ENCODE assay signal across 1 cellular context in genomic region chr2:86562891-86563649, GRCh38.
TF ChIP-seq lines count a peak whose summit lies in the region.

Gene CHMP3, minus strand, starts transcription at chr2:86563443. Its CDS starts 95 bp downstream, at chr2:86563348.

TF ChIP-seq in K562, 482 proteins besides CTCF, POLR2A, EP300 and RAD21 (continued from another document and continues in another):
- TF ChIP-seq GTF2B (IDR thresholded peaks at IDR 0.05; ENCODE audit: extremely low read depth, insufficient read length) = no peak
- TF ChIP-seq SIRT6 (IDR thresholded peaks at IDR 0.05; ENCODE audit: low read depth, low read length) = no peak
- TF ChIP-seq NONO (IDR thresholded peaks at IDR 0.05; ENCODE audit: low read depth in 2 of 2, low read length in 1 of 2) = peak in 1 of 2 experiments; percentile 99; a peak in 2 of 4 replicates
- TF ChIP-seq NFYB (IDR thresholded peaks at IDR 0.05; ENCODE audit: extremely low read depth, insufficient read length) = no peak
- no peak for TF ChIP-seq ZNF184 (CRISPR knock-in tag; IDR thresholded peaks at IDR 0.05)
- TF ChIP-seq ZNF146 (CRISPR knock-in tag; IDR thresholded peaks at IDR 0.05; ENCODE audit: unreplicated experiment) = no peak
- TF ChIP-seq MITF (IDR thresholded peaks at IDR 0.05) = no peak
- TF ChIP-seq ZFX (CRISPR knock-in tag; IDR thresholded peaks at IDR 0.05) = peak; percentile 74
- no peak for TF ChIP-seq BCL6 (CRISPR knock-in tag; IDR thresholded peaks at IDR 0.05)
- peak; percentile 91 for TF ChIP-seq MBD2 (IDR thresholded peaks at IDR 0.05; ENCODE audit: borderline replicate concordance, low read depth)
- TF ChIP-seq NR2C1 (IDR thresholded peaks at IDR 0.05) = peak; percentile 87
- peak; percentile 87 for TF ChIP-seq NR2C1 (tag; IDR thresholded peaks at IDR 0.05)
- TF ChIP-seq MAZ (CRISPR knock-in tag; conservative IDR thresholded peaks at IDR 0.05 in 1 of 2, IDR thresholded peaks at IDR 0.05 in 1 of 2) = peak; percentile 92 to 95
- TF ChIP-seq HMG20A (CRISPR knock-in tag; conservative IDR thresholded peaks at IDR 0.05) = no peak
- TF ChIP-seq NCOA1 (IDR thresholded peaks at IDR 0.05; ENCODE audit: low read depth) = peak; percentile 24; the same call in 1 of the 2 replicates
- no peak for TF ChIP-seq ZEB2 (IDR thresholded peaks at IDR 0.05)
- TF ChIP-seq ESRRB (CRISPR knock-in tag; IDR thresholded peaks at IDR 0.05; ENCODE audit: borderline replicate concordance) = no peak
- no peak for TF ChIP-seq ZNF778 (CRISPR knock-in tag; IDR thresholded peaks at IDR 0.05)
- TF ChIP-seq DPF2 (IDR thresholded peaks at IDR 0.05) = peak; percentile 63
- no peak for TF ChIP-seq ZFP1 (CRISPR knock-in tag; IDR thresholded peaks at IDR 0.05)
- TF ChIP-seq STAG1 (CRISPR knock-in tag; IDR thresholded peaks at IDR 0.05; ENCODE audit: borderline replicate concordance) = no peak
- no peak for TF ChIP-seq TRIM28 (IDR thresholded peaks at IDR 0.05)
- TF ChIP-seq ZNF785 (CRISPR knock-in tag; IDR thresholded peaks at IDR 0.05) = no peak
- no peak for TF ChIP-seq CBX5 (IDR thresholded peaks at IDR 0.05; ENCODE audit: borderline replicate concordance, low read depth)
- no peak for TF ChIP-seq SMAD1 (IDR thresholded peaks at IDR 0.05; ENCODE audit: low read depth, low read length, partially characterized antibody)
- no peak for TF ChIP-seq ZBTB26 (CRISPR knock-in tag; IDR thresholded peaks at IDR 0.05)
- no peak for TF ChIP-seq SRSF1 (IDR thresholded peaks at IDR 0.05; ENCODE audit: low read depth, low read length)
- no peak for TF ChIP-seq KDM2B (CRISPR knock-in tag; IDR thresholded peaks at IDR 0.05)
- no peak for TF ChIP-seq ARID2 (IDR thresholded peaks at IDR 0.05)
- TF ChIP-seq CBFA2T3 (IDR thresholded peaks at IDR 0.05) = no peak
- peak; percentile 59 for TF ChIP-seq HNRNPLL (IDR thresholded peaks at IDR 0.05; ENCODE audit: low read depth, low read length, poor library complexity, severe bottlenecking)
- no peak for TF ChIP-seq RBM15 (IDR thresholded peaks at IDR 0.05; ENCODE audit: insufficient read depth, low read length)
- TF ChIP-seq ZNF133 (CRISPR knock-in tag; IDR thresholded peaks at IDR 0.05) = 0 out of 2 replicates have a peak, but pooled peaks have one; percentile 7
- TF ChIP-seq ZNF695 (CRISPR knock-in tag; IDR thresholded peaks at IDR 0.05) = no peak
- TF ChIP-seq THRB (CRISPR knock-in tag; conservative IDR thresholded peaks at IDR 0.05) = no peak
- TF ChIP-seq POLR2B (IDR thresholded peaks at IDR 0.05; ENCODE audit: low read depth, partially characterized antibody) = peak; percentile 86
- TF ChIP-seq MTA3 (IDR thresholded peaks at IDR 0.05; ENCODE audit: borderline replicate concordance) = peak; percentile 84; the same call in 1 of the 2 replicates
- peak in 1 of 2 experiments; percentile 9 for TF ChIP-seq AFF1 (IDR thresholded peaks at IDR 0.05; ENCODE audit: low read depth in 1 of 2, partially characterized antibody in 2 of 2)
- TF ChIP-seq ATF3 (IDR thresholded peaks at IDR 0.05) = peak; percentile 100
- TF ChIP-seq ATF3 (CRISPR knock-in tag; conservative IDR thresholded peaks at IDR 0.05) = peak; percentile 88
- no peak for TF ChIP-seq KAT8 (IDR thresholded peaks at IDR 0.05; ENCODE audit: low read depth)
- no peak for TF ChIP-seq PBX2 (CRISPR knock-in tag; IDR thresholded peaks at IDR 0.05; ENCODE audit: low read depth)
- no peak; the same call in 1 of the 2 replicates for TF ChIP-seq PBX2 (tag; conservative IDR thresholded peaks at IDR 0.05; ENCODE audit: low read depth)
- peak; percentile 55 for TF ChIP-seq FOXJ2 (tag; IDR thresholded peaks at IDR 0.05)
- TF ChIP-seq PRDM10 (IDR thresholded peaks at IDR 0.05; ENCODE audit: partially characterized antibody) = peak; percentile 100
- TF ChIP-seq OTX1 (CRISPR knock-in tag; IDR thresholded peaks at IDR 0.05) = 0 out of 2 replicates have a peak, but pooled peaks have one; percentile 19
